8 cellular contexts compared by ENCODE assay signal in the genomic region with DNA sequence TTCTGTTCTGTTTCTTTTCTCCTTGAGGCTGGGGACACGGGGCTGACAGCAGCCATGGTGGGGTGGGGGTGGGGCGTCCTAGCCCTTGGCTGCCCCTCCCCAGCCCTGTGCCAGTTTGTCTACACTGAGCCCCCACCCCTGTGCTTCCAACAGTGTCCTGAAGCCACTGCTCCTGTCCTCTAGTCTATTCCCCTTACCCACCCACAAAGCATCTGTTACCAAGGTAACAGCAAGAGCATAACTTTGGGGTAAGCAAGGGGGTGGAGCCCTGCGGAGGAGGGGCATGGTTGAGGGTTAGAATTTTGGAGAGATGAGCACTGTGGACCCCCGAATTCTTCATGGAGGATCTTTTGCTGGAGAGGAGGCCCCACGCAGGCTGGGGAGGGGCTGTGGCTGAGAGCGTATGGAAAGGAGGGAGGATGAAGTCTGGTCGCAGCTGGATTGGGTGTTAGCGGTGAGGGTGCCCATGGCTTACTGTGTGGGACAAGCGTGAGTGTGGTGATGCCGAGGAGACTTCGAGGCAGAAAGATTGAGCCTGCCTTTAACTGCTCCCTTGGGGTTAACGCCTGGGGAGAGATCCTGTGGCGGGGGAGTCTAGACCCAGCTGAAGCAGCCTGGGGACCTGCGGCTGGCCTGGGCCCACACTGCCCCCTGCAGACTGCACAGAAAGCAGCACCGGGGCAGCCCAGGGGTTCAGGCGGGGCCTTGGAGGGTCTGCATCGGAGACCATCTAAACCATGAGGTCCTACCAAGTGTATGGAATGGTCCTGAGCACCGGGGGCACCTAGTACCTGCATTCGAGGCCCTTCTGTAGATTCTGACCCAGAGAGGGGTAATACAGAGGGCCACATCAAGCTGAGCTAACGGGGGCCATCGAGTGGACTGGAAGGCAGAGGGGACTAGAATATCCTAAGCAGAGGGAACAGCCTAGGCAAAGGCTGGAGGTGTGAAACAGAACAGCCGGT. TPM values are rescaled to one million over a fixed set of nuclear protein-coding genes. Genes with fewer than 3 reads are reported as not detected.
DNase-seq lines count a peak whose midpoint lies in the region; ATAC-seq and TF ChIP-seq lines count a peak whose summit lies in the region.

No MANE protein-coding gene starts in this region.

- peak; percentile 88 for TF ChIP-seq CTCF in AG09309 (IDR thresholded peaks at IDR 0.05; ENCODE audit: control insufficient read depth, insufficient read depth, low read depth, low read length, missing control alignments)
- TF ChIP-seq CTCF in hepatocyte (IDR thresholded peaks at IDR 0.05; ENCODE audit: poor library complexity), result peak; percentile 60

- peak overlapping the region; percentile 3 for H3K27ac Mint-ChIP-seq in activated naive CD8-positive, alpha-beta T cell treated with anti-CD3 and anti-CD28 coated beads for 36 hours

- DNase-seq in AG09309 (ENCODE audit: low read depth) (no peak), HEK293T (ENCODE audit: extremely low spot score) (peak; percentile 63), SK-MEL-5 (ENCODE audit: low read depth, low spot score) (peak; percentile 38), hepatocyte (ENCODE audit: low spot score) (peak; percentile 63)
- peak; percentile 63 for DNase-seq in activated naive CD8-positive, alpha-beta T cell treated with anti-CD3 and anti-CD28 coated beads for 36 hours
- DNase-seq in stimulated activated CD4-positive, alpha-beta T cell treated with anti-CD3 and anti-CD28 coated beads, Interleukin-1b, Interleukin-23, amount 100 ng/mL, for 48 hours, result peak; percentile 57

- no peaks in the 10 kb centered on the region for H3K36me3 Mint-ChIP-seq in activated naive CD8-positive, alpha-beta T cell treated with anti-CD3 and anti-CD28 coated beads for 36 hours

- WGBS in hepatocyte (ENCODE audit: low lambda C conversion rate, missing lambda C conversion rate), result 20% methylated on average over 20 of the region's 22 CpGs

- no peak overlapping the region for H3K27ac ChIP-seq in hepatocyte

- H4K20me1 ChIP-seq in hepatocyte (ENCODE audit: insufficient read depth, poor library complexity, severe bottlenecking), result no peaks in the 10 kb centered on the region

- H3K4me3 ChIP-seq in AG09309 (ENCODE audit: control insufficient read depth, low read depth, low read length) (no peak overlapping the region; the same call in 1 of the 2 replicates), hepatocyte (no peak overlapping the region)

- in situ Hi-C loops in SK-MEL-5 (cut with HindIII; ENCODE audit: low pct_unique_long_range_greater_than_20kb, low sequenced_read_pairs), result no loop called here

- H3K9me3 ChIP-seq in hepatocyte (ENCODE audit: low read depth), result no peaks in the 10 kb centered on the region

- H3K4me1 ChIP-seq in hepatocyte (ENCODE audit: insufficient read depth), result peaks cover 6% of the 10 kb centered on the region

- no peaks in the 10 kb centered on the region for H3K79me2 ChIP-seq in hepatocyte

- H3K36me3 ChIP-seq in hepatocyte (replicated peaks; ENCODE audit: insufficient read depth, low read depth), result no peaks in the 10 kb centered on the region

- peaks cover 13% of the 10 kb centered on the region for H3K4me1 Mint-ChIP-seq in activated naive CD8-positive, alpha-beta T cell treated with anti-CD3 and anti-CD28 coated beads for 36 hours

- no peaks in the 10 kb centered on the region for H3K9me3 Mint-ChIP-seq in activated naive CD8-positive, alpha-beta T cell treated with anti-CD3 and anti-CD28 coated beads for 36 hours

- H3K4me3 Mint-ChIP-seq in activated naive CD8-positive, alpha-beta T cell treated with anti-CD3 and anti-CD28 coated beads for 36 hours, result peak overlapping the region; percentile 53

- ATAC-seq in HG02571 (IDR thresholded peaks at IDR 0.05; ENCODE audit: unreplicated experiment) (no peak), HG03354 (IDR thresholded peaks at IDR 0.05; ENCODE audit: poor library complexity, severe bottlenecking, unreplicated experiment) (no peak)

- peak overlapping the region; percentile 61 for H3K4me2 ChIP-seq in hepatocyte

- CTCF ChIA-PET in HEK293T (lab: Yijun Ruan, JAX), result interaction anchor here (0.6 to 2.7 kb wide), 14 partner anchors 8 to 316 kb away, joined by 3 to 40 read pairs (median 3); a partner anchor contains a TSS

- no peak overlapping the region for H2AFZ ChIP-seq in hepatocyte

- H3K9me2 ChIP-seq in hepatocyte (replicated peaks; ENCODE audit: insufficient read depth), result no peaks in the 10 kb centered on the region

- POLR2A ChIA-PET in HEK293T (lab: Yijun Ruan, JAX), result interaction anchor here (0.6 to 4.7 kb wide), 6 partner anchors 14 to 249 kb away, joined by 3 to 35 read pairs (median 4); a partner anchor contains a TSS

- H3K27me3 ChIP-seq in hepatocyte, result peaks cover 12% of the 10 kb centered on the region

- peaks cover 31% of the 10 kb centered on the region for H3K27me3 Mint-ChIP-seq in activated naive CD8-positive, alpha-beta T cell treated with anti-CD3 and anti-CD28 coated beads for 36 hours

TF ChIP-seq in HEK293T, 16 proteins besides CTCF, POLR2A, EP300 and RAD21:
- TF ChIP-seq TARDBP (IDR thresholded peaks at IDR 0.05) (no peak), ZNF384 (IDR thresholded peaks at IDR 0.05) (no peak), ARNT (IDR thresholded peaks at IDR 0.05) (no peak), SP1 (IDR thresholded peaks at IDR 0.05) (no peak), HDGF (IDR thresholded peaks at IDR 0.05; ENCODE audit: borderline replicate concordance) (no peak), ELF4 (IDR thresholded peaks at IDR 0.05) (no peak), L3MBTL2 (conservative IDR thresholded peaks at IDR 0.05) (no peak), BHLHE40 (IDR thresholded peaks at IDR 0.05; ENCODE audit: borderline replicate concordance) (no peak), SUZ12 (IDR thresholded peaks at IDR 0.05) (no peak), NFRKB (IDR thresholded peaks at IDR 0.05) (no peak), FOXA1 (IDR thresholded peaks at IDR 0.05) (no peak), CTBP1 (IDR thresholded peaks at IDR 0.05; ENCODE audit: borderline replicate concordance) (no peak), LEF1 (IDR thresholded peaks at IDR 0.05; ENCODE audit: borderline replicate concordance) (no peak), FOXK2 (IDR thresholded peaks at IDR 0.05) (no peak), FOXM1 (IDR thresholded peaks at IDR 0.05; ENCODE audit: borderline replicate concordance) (no peak)
- TF ChIP-seq, protein P1, sequence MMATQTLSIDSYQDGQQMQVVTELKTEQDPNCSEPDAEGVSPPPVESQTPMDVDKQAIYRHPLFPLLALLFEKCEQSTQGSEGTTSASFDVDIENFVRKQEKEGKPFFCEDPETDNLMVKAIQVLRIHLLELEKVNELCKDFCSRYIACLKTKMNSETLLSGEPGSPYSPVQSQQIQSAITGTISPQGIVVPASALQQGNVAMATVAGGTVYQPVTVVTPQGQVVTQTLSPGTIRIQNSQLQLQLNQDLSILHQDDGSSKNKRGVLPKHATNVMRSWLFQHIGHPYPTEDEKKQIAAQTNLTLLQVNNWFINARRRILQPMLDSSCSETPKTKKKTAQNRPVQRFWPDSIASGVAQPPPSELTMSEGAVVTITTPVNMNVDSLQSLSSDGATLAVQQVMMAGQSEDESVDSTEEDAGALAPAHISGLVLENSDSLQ (IDR thresholded peaks at IDR 0.05), result no peak

RNA-seq across cellular contexts. Expression of a gene that starts 6.1 kb away (rescaled TPM):
- not detected in 2 replicates for total RNA-seq in SK-MEL-5 (2014; rRNA removed; shearing (Covaris generic))
- not detected in 2 replicates for polyA plus RNA-seq in SK-MEL-5 (2015; cell fraction: cytosol; rRNA removed)
- polyA plus RNA-seq in SK-MEL-5 (2015; cell fraction: nucleus; rRNA removed), result not detected in 2 replicates
- total RNA-seq in activated naive CD8-positive, alpha-beta T cell treated with anti-CD3 and anti-CD28 coated beads for 36 hours, result under 1 TPM; 0.14 to 0.20 TPM
- total RNA-seq in hepatocyte, result not detected in 2 replicates
- polyA plus RNA-seq in hepatocyte, result 0.06 and 0.31 TPM in 2 replicates

RNA-seq across cellular contexts. Expression of a gene that starts 31.8 kb away (rescaled TPM):
- 4,194 and 4,277 TPM in 2 replicates for total RNA-seq in SK-MEL-5 (2014; rRNA removed; shearing (Covaris generic))
- 2,792 and 3,357 TPM in 2 replicates for polyA plus RNA-seq in SK-MEL-5 (2015; cell fraction: cytosol; rRNA removed)
- polyA plus RNA-seq in SK-MEL-5 (2015; cell fraction: nucleus; rRNA removed), result 592 and 621 TPM in 2 replicates
- 1,000 to 10,000 TPM; 3,075 to 3,102 TPM for total RNA-seq in activated naive CD8-positive, alpha-beta T cell treated with anti-CD3 and anti-CD28 coated beads for 36 hours
- 1,924 and 2,459 TPM in 2 replicates for total RNA-seq in hepatocyte
- 806 and 874 TPM in 2 replicates for polyA plus RNA-seq in hepatocyte

RNA-seq across cellular contexts. Expression of a gene that starts 34.4 kb away (rescaled TPM):
- 0.72 and 0.74 TPM in 2 replicates for total RNA-seq in SK-MEL-5 (2014; rRNA removed; shearing (Covaris generic))
- polyA plus RNA-seq in SK-MEL-5 (2015; cell fraction: cytosol; rRNA removed), result 1.7 and 2.1 TPM in 2 replicates
- polyA plus RNA-seq in SK-MEL-5 (2015; cell fraction: nucleus; rRNA removed), result 16.1 and 18.6 TPM in 2 replicates
- 10 to 100 TPM; 12.7 to 14.4 TPM for total RNA-seq in activated naive CD8-positive, alpha-beta T cell treated with anti-CD3 and anti-CD28 coated beads for 36 hours
- 1.9 and 2.2 TPM in 2 replicates for total RNA-seq in hepatocyte
- 4.2 and 6.3 TPM in 2 replicates for polyA plus RNA-seq in hepatocyte
